Comparison of ENCODE assay signal across 35 cellular contexts in the genomic region with DNA sequence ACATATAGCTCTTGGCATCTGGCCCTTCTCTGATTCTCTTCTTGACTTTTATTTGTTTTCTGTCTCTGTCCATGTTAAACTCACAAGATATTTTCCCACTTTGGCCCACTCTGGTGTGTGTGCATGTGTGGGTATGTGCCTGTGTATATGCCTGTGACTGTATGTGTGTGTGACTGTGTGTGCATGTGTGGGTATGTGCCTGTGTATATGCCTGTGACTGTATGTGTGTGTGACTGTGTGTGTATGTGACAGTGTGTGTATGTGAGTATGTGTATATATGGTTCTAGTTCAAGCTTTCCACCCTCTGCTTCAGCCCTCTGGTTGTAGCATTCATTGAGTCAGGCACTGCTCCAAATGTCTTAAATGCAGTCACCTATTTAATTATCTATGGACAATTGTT.
"Had no signal": no experiment of that assay in that cellular context is flagged by ENCODE, and none has a peak within 500 bp of the region (broad histone marks: within the 10 kb centered on the region; RNA-seq: fewer than 3 reads in every experiment).

No MANE protein-coding gene starts in this region.

- H3K36me3 ChIP-seq: MG63 had no signal

- H3K27me3 ChIP-seq: MG63 had no signal

- H3K9me3 ChIP-seq: MG63 had no signal

- DNase-seq: Karpas-422, Kasumi-1, MG63, MM.1S, MV-4-11, NCI-H1048, NCI-H1092, NCI-H1092 treated with DMSO at 0.1 percent for 48 hours, NCI-H1105, NCI-H1105 treated with DMSO at 0.1 percent for 48 hours, NCI-H1417, NCI-H1417 treated with DMSO at 0.1 percent for 48 hours, NCI-H1436, NCI-H1436 treated with DMSO at 0.1 percent for 48 hours, NCI-H146, NCI-H1694, NCI-H1694 treated with DMSO at 0.1 percent for 48 hours, NCI-H187, NCI-H187 treated with DMSO at 0.1 percent for 48 hours, NCI-H1930, NCI-H2029, NCI-H2029 treated with DMSO at 0.1 percent for 48 hours, NCI-H2081, NCI-H2081 treated with DMSO at 0.1 percent for 48 hours, NCI-H2107, NCI-H2171, NCI-H2171 treated with DMSO at 0.1 percent for 48 hours, NCI-H226, NCI-H345, NCI-H446, NCI-H446 treated with DMSO at 0.1 percent for 48 hours, NCI-H510A, NCI-H510A treated with DMSO at 0.1 percent for 48 hours, NCI-H524, NCI-H524 treated with DMSO at 0.1 percent for 48 hours had no signal

- H3K4me3 ChIP-seq: MG63 had no signal
